21 cellular contexts compared by ENCODE assay signal in genomic region chr20:15859061-15859460, GRCh38.
A peak's percentile ranks its signal among the peaks of the same experiment; 100 is the strongest.
DNase-seq lines count a peak whose midpoint lies in the region; ATAC-seq, FAIRE-seq and TF ChIP-seq lines count a peak whose summit lies in the region.
"Had no signal": no experiment of that assay in that cellular context is flagged by ENCODE, and none has a peak within 500 bp of the region (broad histone marks: within the 10 kb centered on the region; RNA-seq: fewer than 3 reads in every experiment).

No MANE protein-coding gene starts in this region.

- DNase-seq in activated B cell treated with CpG ODN at 0.5 μM for 24 hours (no peak), neural progenitor cell (ENCODE audit: low spot score) (no peak), GM12891 (ENCODE audit: insufficient read length, low spot score) (no peak), cerebellum (ENCODE audit: low spot score) (no peak), thyroid gland (no peak)
- DNase-seq in activated T-helper 2 cell treated with anti-CD3 and anti-CD28 coated beads, Interferon-gamma antibody, Interleukin-2, Interleukin-4, amounts not matched to agents 10 μg/mL and 5 μg/mL and 100 μg/mL, durations not matched to agents 14 hours and 24 hours and 36 hours (ENCODE audit: low spot score), result no peak
- DNase-seq: ACHN; CD8-positive, alpha-beta T cell; COR-L47; DMS 273 treated with DMSO at 0.1 percent for 48 hours; DMS53; DND-41; HCEC 1CT had no signal

- peak overlapping the region; percentile 73 for H3K27ac Mint-ChIP-seq in activated B cell treated with CpG ODN at 0.5 μM for 24 hours
- no peak overlapping the region for H3K27ac Mint-ChIP-seq in neural progenitor cell
- no peak overlapping the region for H3K27ac Mint-ChIP-seq in activated T-helper 2 cell treated with anti-CD3 and anti-CD28 coated beads, Interferon-gamma antibody, Interleukin-2, Interleukin-4, amounts not matched to agents 10 μg/mL and 5 μg/mL and 100 μg/mL, durations not matched to agents 14 hours and 24 hours and 36 hours
- H3K27ac Mint-ChIP-seq: CD14-positive monocyte; CD8-positive, alpha-beta T cell; GM23338 had no signal

- no peaks in the 10 kb centered on the region for H3F3A ChIP-seq in DOHH2 (ENCODE audit: control insufficient read depth, insufficient read depth)
- H3F3A ChIP-seq in neural progenitor cell (ENCODE audit: low read depth), result no peaks in the 10 kb centered on the region

- H3K27me3 ChIP-seq in DOHH2 (ENCODE audit: control insufficient read depth, low read length) (no peaks in the 10 kb centered on the region), neural progenitor cell (no peaks in the 10 kb centered on the region), thyroid gland (no peaks in the 10 kb centered on the region)

- no peak for TF ChIP-seq POLR2A in GM12891 (IDR thresholded peaks at IDR 0.05; ENCODE audit: low read depth, low read length)
- TF ChIP-seq POLR2A in thyroid gland (IDR thresholded peaks at IDR 0.05), result no peak

- CTCF ChIA-PET in activated B cell treated with CpG ODN at 0.5 μM for 24 hours (lab: Charles Lee), result no interaction called here

- no peak for ATAC-seq in activated B cell treated with CpG ODN at 0.5 μM for 24 hours (ENCODE audit: low read depth)
- ATAC-seq: CD8-positive, alpha-beta T cell; GM23338 had no signal

- no peak overlapping the region for H3K9ac ChIP-seq in neural progenitor cell

- peaks cover 32% of the 10 kb centered on the region for H3K4me1 ChIP-seq in DOHH2 (ENCODE audit: control insufficient read depth, low read length)
- H3K4me1 ChIP-seq in neural progenitor cell, result no peaks in the 10 kb centered on the region
- H3K4me1 ChIP-seq in thyroid gland, result no peaks in the 10 kb centered on the region

- no peak overlapping the region for H3K27ac ChIP-seq in DOHH2 (ENCODE audit: low read depth, low read length)
- H3K27ac ChIP-seq in neural progenitor cell, result no peak overlapping the region
- H3K27ac ChIP-seq in thyroid gland, result no peak overlapping the region

- H3K36me3 ChIP-seq in DOHH2 (ENCODE audit: control insufficient read depth, low read length) (no peaks in the 10 kb centered on the region), neural progenitor cell (no peaks in the 10 kb centered on the region), thyroid gland (no peaks in the 10 kb centered on the region)

- H4K20me1 ChIP-seq in DOHH2 (ENCODE audit: control insufficient read depth, insufficient read depth, low read depth, low read length) (no peaks in the 10 kb centered on the region), neural progenitor cell (ENCODE audit: low read depth) (no peaks in the 10 kb centered on the region)

- H3K4me3 ChIP-seq in DOHH2 (ENCODE audit: low read length) (no peak overlapping the region), neural progenitor cell (no peak overlapping the region), thyroid gland (replicated peaks in 1 of 3) (no peak overlapping the region)
- H3K4me3 ChIP-seq: GM23338 had no signal

- H3K4me3 Mint-ChIP-seq in activated B cell treated with CpG ODN at 0.5 μM for 24 hours, result peak overlapping the region; percentile 25
- H3K4me3 Mint-ChIP-seq in neural progenitor cell, result peak overlapping the region; percentile 0
- H3K4me3 Mint-ChIP-seq in activated T-helper 2 cell treated with anti-CD3 and anti-CD28 coated beads, Interferon-gamma antibody, Interleukin-2, Interleukin-4, amounts not matched to agents 10 μg/mL and 5 μg/mL and 100 μg/mL, durations not matched to agents 14 hours and 24 hours and 36 hours (ENCODE audit: low read depth), result no peak overlapping the region
- H3K4me3 Mint-ChIP-seq: CD14-positive monocyte; CD8-positive, alpha-beta T cell; GM23338 had no signal

- no peaks in the 10 kb centered on the region for H3K27me3 Mint-ChIP-seq in activated B cell treated with CpG ODN at 0.5 μM for 24 hours
- peaks cover 5% of the 10 kb centered on the region for H3K27me3 Mint-ChIP-seq in neural progenitor cell (ENCODE audit: insufficient read depth, low read depth)
- no peaks in the 10 kb centered on the region for H3K27me3 Mint-ChIP-seq in activated T-helper 2 cell treated with anti-CD3 and anti-CD28 coated beads, Interferon-gamma antibody, Interleukin-2, Interleukin-4, amounts not matched to agents 10 μg/mL and 5 μg/mL and 100 μg/mL, durations not matched to agents 14 hours and 24 hours and 36 hours (ENCODE audit: low read depth)

- no peak for TF ChIP-seq CTCF in DOHH2 (IDR thresholded peaks at IDR 0.05; ENCODE audit: low read depth, low read length, poor library complexity, severe bottlenecking)
- TF ChIP-seq CTCF in activated B cell treated with CpG ODN at 0.5 μM for 24 hours (IDR thresholded peaks at IDR 0.05), result no peak
- TF ChIP-seq CTCF in neural progenitor cell (IDR thresholded peaks at IDR 0.05), result no peak
- no peak for TF ChIP-seq CTCF in thyroid gland (IDR thresholded peaks at IDR 0.05)

- intact Hi-C loops in activated B cell treated with CpG ODN at 0.5 μM for 24 hours (cut with micrococcal nuclease), result loop anchor here (2.0 to 5.0 kb wide), 2 partner anchors 32 to 52 kb away; no protein-coding TSS in a partner anchor
- intact Hi-C loops in thyroid gland (cut with DNase I), result no loop called here
- intact Hi-C loops in activated T-helper 2 cell treated with anti-CD3 and anti-CD28 coated beads, Interferon-gamma antibody, Interleukin-2, Interleukin-4, amounts not matched to agents 10 μg/mL and 5 μg/mL and 100 μg/mL, durations not matched to agents 14 hours and 24 hours and 36 hours (cut with micrococcal nuclease), result no loop called here

- H3K4me2 ChIP-seq in DOHH2 (ENCODE audit: low read length), result peak overlapping the region; percentile 26; the same call in 1 of the 2 replicates
- H3K4me2 ChIP-seq in neural progenitor cell, result no peak overlapping the region
- H3K4me2 ChIP-seq: GM23338 had no signal

- no peak for FAIRE-seq in GM12891 (lab: Jason Lieb, UNC)
- FAIRE-seq: A204.1, G401.6, GM12892, GM18507, H54 had no signal

- no peaks in the 10 kb centered on the region for H3K9me2 ChIP-seq in DOHH2 (replicated peaks; ENCODE audit: control insufficient read depth, low read length)

- POLR2A ChIA-PET in activated B cell treated with CpG ODN at 0.5 μM for 24 hours (lab: Charles Lee), result no interaction called here

- H3K79me2 ChIP-seq in DOHH2 (ENCODE audit: control insufficient read depth, low read length), result no peaks in the 10 kb centered on the region
- no peaks in the 10 kb centered on the region for H3K79me2 ChIP-seq in neural progenitor cell (ENCODE audit: low read depth)

- WGBS in thyroid gland, 2 donors, result 95 to 98% methylated on average over 2 of the region's 2 CpGs

- no peaks in the 10 kb centered on the region; the same call in 1 of the 2 replicates for H3K9me3 ChIP-seq in DOHH2 (ENCODE audit: control insufficient read depth, insufficient read depth, low read length)
- no peaks in the 10 kb centered on the region for H3K9me3 ChIP-seq in neural progenitor cell (ENCODE audit: low read depth)
- H3K9me3 ChIP-seq in thyroid gland, result no peaks in the 10 kb centered on the region

- H3K9me3 Mint-ChIP-seq in activated B cell treated with CpG ODN at 0.5 μM for 24 hours (peaks cover 3% of the 10 kb centered on the region), neural progenitor cell (peaks cover under 1% of the 10 kb centered on the region)
- H3K9me3 Mint-ChIP-seq in activated T-helper 2 cell treated with anti-CD3 and anti-CD28 coated beads, Interferon-gamma antibody, Interleukin-2, Interleukin-4, amounts not matched to agents 10 μg/mL and 5 μg/mL and 100 μg/mL, durations not matched to agents 14 hours and 24 hours and 36 hours, result peaks cover 20% of the 10 kb centered on the region
- H3K9me3 Mint-ChIP-seq: GM23338 had no signal

- H3K4me1 Mint-ChIP-seq in activated B cell treated with CpG ODN at 0.5 μM for 24 hours (peaks cover 57% of the 10 kb centered on the region), neural progenitor cell (peaks cover 4% of the 10 kb centered on the region)
- no peaks in the 10 kb centered on the region for H3K4me1 Mint-ChIP-seq in activated T-helper 2 cell treated with anti-CD3 and anti-CD28 coated beads, Interferon-gamma antibody, Interleukin-2, Interleukin-4, amounts not matched to agents 10 μg/mL and 5 μg/mL and 100 μg/mL, durations not matched to agents 14 hours and 24 hours and 36 hours (ENCODE audit: low read depth)
- H3K4me1 Mint-ChIP-seq: CD14-positive monocyte had no signal

- no peak overlapping the region for H2AFZ ChIP-seq in neural progenitor cell (replicated peaks)
- H2AFZ ChIP-seq: GM23338 had no signal

- H3K36me3 Mint-ChIP-seq in activated B cell treated with CpG ODN at 0.5 μM for 24 hours (ENCODE audit: low read depth) (no peaks in the 10 kb centered on the region), neural progenitor cell (no peaks in the 10 kb centered on the region)
- no peaks in the 10 kb centered on the region for H3K36me3 Mint-ChIP-seq in activated T-helper 2 cell treated with anti-CD3 and anti-CD28 coated beads, Interferon-gamma antibody, Interleukin-2, Interleukin-4, amounts not matched to agents 10 μg/mL and 5 μg/mL and 100 μg/mL, durations not matched to agents 14 hours and 24 hours and 36 hours (ENCODE audit: low read depth)
- H3K36me3 Mint-ChIP-seq: CD14-positive monocyte; CD8-positive, alpha-beta T cell had no signal

TF ChIP-seq in GM12891, 5 proteins besides CTCF, POLR2A, EP300 and RAD21:
- TF ChIP-seq TAF1 (IDR thresholded peaks at IDR 0.05; ENCODE audit: low read depth, low read length), result no peak
- TF ChIP-seq PAX5 (IDR thresholded peaks at IDR 0.05; ENCODE audit: insufficient read depth, low read length, severe bottlenecking), result no peak
- TF ChIP-seq SPI1 (IDR thresholded peaks at IDR 0.05; ENCODE audit: low read depth, low read length), result no peak
- TF ChIP-seq POLR2AphosphoS5 (IDR thresholded peaks at IDR 0.05; ENCODE audit: low read depth, low read length), result no peak
- TF ChIP-seq POU2F2 (IDR thresholded peaks at IDR 0.05; ENCODE audit: low read depth, low read length), result no peak
